In the genomic region with DNA sequence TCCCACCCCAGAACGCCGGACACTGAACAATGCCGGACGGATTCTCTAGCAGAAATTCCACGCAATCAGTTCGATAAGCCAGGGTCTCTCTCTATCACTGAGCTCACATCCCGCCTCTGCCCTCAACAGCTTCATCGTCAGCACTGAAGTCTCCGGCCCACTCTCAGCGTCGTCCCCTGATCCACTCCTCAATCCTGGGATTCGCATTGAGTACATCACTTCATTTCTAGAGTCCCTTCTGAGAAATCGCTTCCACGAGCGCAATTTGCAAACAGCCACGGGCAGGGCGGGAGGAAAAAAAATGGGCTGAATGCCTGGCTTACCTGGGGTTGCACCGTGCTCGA, we compare ENCODE assay signal across 1 cellular context.
TF ChIP-seq lines count a peak whose summit lies in the region.

No MANE protein-coding gene starts in this region.

TF ChIP-seq in K562, 482 proteins besides CTCF, POLR2A, EP300 and RAD21 (continued from another document and continues in another):
- no peak for TF ChIP-seq HDAC3 (IDR thresholded peaks at IDR 0.05; ENCODE audit: borderline replicate concordance, partially characterized antibody)
- TF ChIP-seq HSF4 (CRISPR knock-in tag; IDR thresholded peaks at IDR 0.05; ENCODE audit: borderline replicate concordance) = no peak
- TF ChIP-seq, protein P1, sequence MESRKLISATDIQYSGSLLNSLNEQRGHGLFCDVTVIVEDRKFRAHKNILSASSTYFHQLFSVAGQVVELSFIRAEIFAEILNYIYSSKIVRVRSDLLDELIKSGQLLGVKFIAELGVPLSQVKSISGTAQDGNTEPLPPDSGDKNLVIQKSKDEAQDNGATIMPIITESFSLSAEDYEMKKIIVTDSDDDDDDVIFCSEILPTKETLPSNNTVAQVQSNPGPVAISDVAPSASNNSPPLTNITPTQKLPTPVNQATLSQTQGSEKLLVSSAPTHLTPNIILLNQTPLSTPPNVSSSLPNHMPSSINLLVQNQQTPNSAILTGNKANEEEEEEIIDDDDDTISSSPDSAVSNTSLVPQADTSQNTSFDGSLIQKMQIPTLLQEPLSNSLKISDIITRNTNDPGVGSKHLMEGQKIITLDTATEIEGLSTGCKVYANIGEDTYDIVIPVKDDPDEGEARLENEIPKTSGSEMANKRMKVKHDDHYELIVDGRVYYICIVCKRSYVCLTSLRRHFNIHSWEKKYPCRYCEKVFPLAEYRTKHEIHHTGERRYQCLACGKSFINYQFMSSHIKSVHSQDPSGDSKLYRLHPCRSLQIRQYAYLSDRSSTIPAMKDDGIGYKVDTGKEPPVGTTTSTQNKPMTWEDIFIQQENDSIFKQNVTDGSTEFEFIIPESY (CRISPR knock-in tag; IDR thresholded peaks at IDR 0.05) = no peak
- TF ChIP-seq, protein P2, sequence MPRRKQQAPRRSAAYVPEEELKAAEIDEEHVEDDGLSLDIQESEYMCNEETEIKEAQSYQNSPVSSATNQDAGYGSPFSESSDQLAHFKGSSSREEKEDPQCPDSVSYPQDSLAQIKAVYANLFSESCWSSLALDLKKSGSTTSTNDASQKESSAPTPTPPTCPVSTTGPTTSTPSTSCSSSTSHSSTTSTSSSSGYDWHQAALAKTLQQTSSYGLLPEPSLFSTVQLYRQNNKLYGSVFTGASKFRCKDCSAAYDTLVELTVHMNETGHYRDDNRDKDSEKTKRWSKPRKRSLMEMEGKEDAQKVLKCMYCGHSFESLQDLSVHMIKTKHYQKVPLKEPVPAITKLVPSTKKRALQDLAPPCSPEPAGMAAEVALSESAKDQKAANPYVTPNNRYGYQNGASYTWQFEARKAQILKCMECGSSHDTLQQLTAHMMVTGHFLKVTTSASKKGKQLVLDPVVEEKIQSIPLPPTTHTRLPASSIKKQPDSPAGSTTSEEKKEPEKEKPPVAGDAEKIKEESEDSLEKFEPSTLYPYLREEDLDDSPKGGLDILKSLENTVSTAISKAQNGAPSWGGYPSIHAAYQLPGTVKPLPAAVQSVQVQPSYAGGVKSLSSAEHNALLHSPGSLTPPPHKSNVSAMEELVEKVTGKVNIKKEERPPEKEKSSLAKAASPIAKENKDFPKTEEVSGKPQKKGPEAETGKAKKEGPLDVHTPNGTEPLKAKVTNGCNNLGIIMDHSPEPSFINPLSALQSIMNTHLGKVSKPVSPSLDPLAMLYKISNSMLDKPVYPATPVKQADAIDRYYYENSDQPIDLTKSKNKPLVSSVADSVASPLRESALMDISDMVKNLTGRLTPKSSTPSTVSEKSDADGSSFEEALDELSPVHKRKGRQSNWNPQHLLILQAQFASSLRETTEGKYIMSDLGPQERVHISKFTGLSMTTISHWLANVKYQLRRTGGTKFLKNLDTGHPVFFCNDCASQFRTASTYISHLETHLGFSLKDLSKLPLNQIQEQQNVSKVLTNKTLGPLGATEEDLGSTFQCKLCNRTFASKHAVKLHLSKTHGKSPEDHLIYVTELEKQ (CRISPR knock-in tag; IDR thresholded peaks at IDR 0.05) = no peak
- no peak for TF ChIP-seq CHD4 (IDR thresholded peaks at IDR 0.05; ENCODE audit: insufficient read depth, insufficient replicate concordance, low read depth, low read length, poor library complexity, severe bottlenecking)
- TF ChIP-seq ZNF408 (CRISPR knock-in tag; IDR thresholded peaks at IDR 0.05; ENCODE audit: low read depth) = no peak
- TF ChIP-seq MBD2 (IDR thresholded peaks at IDR 0.05; ENCODE audit: borderline replicate concordance, low read depth) = no peak
- TF ChIP-seq ZNF79 (CRISPR knock-in tag; IDR thresholded peaks at IDR 0.05; ENCODE audit: low read depth) = no peak
- TF ChIP-seq, protein P3, sequence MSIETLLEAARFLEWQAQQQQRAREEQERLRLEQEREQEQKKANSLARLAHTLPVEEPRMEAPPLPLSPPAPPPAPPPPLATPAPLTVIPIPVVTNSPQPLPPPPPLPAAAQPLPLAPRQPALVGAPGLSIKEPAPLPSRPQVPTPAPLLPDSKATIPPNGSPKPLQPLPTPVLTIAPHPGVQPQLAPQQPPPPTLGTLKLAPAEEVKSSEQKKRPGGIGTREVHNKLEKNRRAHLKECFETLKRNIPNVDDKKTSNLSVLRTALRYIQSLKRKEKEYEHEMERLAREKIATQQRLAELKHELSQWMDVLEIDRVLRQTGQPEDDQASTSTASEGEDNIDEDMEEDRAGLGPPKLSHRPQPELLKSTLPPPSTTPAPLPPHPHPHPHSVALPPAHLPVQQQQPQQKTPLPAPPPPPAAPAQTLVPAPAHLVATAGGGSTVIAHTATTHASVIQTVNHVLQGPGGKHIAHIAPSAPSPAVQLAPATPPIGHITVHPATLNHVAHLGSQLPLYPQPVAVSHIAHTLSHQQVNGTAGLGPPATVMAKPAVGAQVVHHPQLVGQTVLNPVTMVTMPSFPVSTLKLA (conservative IDR thresholded peaks at IDR 0.05) = no peak
- no peak for TF ChIP-seq TAF7 (tag; IDR thresholded peaks at IDR 0.05)
- no peak for TF ChIP-seq TBL1XR1 (IDR thresholded peaks at IDR 0.05; ENCODE audit: low read length in 2 of 2)
- TF ChIP-seq, protein P4, sequence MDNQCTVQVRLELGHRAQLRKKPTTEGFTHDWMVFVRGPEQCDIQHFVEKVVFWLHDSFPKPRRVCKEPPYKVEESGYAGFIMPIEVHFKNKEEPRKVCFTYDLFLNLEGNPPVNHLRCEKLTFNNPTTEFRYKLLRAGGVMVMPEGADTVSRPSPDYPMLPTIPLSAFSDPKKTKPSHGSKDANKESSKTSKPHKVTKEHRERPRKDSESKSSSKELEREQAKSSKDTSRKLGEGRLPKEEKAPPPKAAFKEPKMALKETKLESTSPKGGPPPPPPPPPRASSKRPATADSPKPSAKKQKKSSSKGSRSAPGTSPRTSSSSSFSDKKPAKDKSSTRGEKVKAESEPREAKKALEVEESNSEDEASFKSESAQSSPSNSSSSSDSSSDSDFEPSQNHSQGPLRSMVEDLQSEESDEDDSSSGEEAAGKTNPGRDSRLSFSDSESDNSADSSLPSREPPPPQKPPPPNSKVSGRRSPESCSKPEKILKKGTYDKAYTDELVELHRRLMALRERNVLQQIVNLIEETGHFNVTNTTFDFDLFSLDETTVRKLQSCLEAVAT (IDR thresholded peaks at IDR 0.05) = 0 out of 4 replicates have a peak, but pooled peaks of 1 of the 2 experiments have one; percentile 9
- TF ChIP-seq, protein P5, sequence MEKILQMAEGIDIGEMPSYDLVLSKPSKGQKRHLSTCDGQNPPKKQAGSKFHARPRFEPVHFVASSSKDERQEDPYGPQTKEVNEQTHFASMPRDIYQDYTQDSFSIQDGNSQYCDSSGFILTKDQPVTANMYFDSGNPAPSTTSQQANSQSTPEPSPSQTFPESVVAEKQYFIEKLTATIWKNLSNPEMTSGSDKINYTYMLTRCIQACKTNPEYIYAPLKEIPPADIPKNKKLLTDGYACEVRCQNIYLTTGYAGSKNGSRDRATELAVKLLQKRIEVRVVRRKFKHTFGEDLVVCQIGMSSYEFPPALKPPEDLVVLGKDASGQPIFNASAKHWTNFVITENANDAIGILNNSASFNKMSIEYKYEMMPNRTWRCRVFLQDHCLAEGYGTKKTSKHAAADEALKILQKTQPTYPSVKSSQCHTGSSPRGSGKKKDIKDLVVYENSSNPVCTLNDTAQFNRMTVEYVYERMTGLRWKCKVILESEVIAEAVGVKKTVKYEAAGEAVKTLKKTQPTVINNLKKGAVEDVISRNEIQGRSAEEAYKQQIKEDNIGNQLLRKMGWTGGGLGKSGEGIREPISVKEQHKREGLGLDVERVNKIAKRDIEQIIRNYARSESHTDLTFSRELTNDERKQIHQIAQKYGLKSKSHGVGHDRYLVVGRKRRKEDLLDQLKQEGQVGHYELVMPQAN (IDR thresholded peaks at IDR 0.05; ENCODE audit: borderline replicate concordance) = no peak; the same call in 1 of the 2 replicates
- no peak for TF ChIP-seq SLC30A9 (CRISPR knock-in tag; IDR thresholded peaks at IDR 0.05)
- TF ChIP-seq, protein P6, sequence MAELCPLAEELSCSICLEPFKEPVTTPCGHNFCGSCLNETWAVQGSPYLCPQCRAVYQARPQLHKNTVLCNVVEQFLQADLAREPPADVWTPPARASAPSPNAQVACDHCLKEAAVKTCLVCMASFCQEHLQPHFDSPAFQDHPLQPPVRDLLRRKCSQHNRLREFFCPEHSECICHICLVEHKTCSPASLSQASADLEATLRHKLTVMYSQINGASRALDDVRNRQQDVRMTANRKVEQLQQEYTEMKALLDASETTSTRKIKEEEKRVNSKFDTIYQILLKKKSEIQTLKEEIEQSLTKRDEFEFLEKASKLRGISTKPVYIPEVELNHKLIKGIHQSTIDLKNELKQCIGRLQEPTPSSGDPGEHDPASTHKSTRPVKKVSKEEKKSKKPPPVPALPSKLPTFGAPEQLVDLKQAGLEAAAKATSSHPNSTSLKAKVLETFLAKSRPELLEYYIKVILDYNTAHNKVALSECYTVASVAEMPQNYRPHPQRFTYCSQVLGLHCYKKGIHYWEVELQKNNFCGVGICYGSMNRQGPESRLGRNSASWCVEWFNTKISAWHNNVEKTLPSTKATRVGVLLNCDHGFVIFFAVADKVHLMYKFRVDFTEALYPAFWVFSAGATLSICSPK (IDR thresholded peaks at IDR 0.05; ENCODE audit: borderline replicate concordance) = no peak
- no peak for TF ChIP-seq RFX5 (IDR thresholded peaks at IDR 0.05; ENCODE audit: low read depth, low read length)
- TF ChIP-seq ZC3H11A (IDR thresholded peaks at IDR 0.05; ENCODE audit: low read depth, low read length) = no peak
- peak; percentile 3 for TF ChIP-seq KAT2B (IDR thresholded peaks at IDR 0.05; ENCODE audit: low read depth, low read length)
- no peak for TF ChIP-seq MYNN (IDR thresholded peaks at IDR 0.05)
- TF ChIP-seq MYNN (CRISPR knock-in tag; IDR thresholded peaks at IDR 0.05) = no peak
- no peak for TF ChIP-seq NONO (IDR thresholded peaks at IDR 0.05; ENCODE audit: low read depth in 2 of 2, low read length in 1 of 2)
- TF ChIP-seq NFE2 (IDR thresholded peaks at IDR 0.05; ENCODE audit: low read depth) = no peak
- TF ChIP-seq SRSF1 (IDR thresholded peaks at IDR 0.05; ENCODE audit: low read depth, low read length) = no peak
- TF ChIP-seq, protein P7, sequence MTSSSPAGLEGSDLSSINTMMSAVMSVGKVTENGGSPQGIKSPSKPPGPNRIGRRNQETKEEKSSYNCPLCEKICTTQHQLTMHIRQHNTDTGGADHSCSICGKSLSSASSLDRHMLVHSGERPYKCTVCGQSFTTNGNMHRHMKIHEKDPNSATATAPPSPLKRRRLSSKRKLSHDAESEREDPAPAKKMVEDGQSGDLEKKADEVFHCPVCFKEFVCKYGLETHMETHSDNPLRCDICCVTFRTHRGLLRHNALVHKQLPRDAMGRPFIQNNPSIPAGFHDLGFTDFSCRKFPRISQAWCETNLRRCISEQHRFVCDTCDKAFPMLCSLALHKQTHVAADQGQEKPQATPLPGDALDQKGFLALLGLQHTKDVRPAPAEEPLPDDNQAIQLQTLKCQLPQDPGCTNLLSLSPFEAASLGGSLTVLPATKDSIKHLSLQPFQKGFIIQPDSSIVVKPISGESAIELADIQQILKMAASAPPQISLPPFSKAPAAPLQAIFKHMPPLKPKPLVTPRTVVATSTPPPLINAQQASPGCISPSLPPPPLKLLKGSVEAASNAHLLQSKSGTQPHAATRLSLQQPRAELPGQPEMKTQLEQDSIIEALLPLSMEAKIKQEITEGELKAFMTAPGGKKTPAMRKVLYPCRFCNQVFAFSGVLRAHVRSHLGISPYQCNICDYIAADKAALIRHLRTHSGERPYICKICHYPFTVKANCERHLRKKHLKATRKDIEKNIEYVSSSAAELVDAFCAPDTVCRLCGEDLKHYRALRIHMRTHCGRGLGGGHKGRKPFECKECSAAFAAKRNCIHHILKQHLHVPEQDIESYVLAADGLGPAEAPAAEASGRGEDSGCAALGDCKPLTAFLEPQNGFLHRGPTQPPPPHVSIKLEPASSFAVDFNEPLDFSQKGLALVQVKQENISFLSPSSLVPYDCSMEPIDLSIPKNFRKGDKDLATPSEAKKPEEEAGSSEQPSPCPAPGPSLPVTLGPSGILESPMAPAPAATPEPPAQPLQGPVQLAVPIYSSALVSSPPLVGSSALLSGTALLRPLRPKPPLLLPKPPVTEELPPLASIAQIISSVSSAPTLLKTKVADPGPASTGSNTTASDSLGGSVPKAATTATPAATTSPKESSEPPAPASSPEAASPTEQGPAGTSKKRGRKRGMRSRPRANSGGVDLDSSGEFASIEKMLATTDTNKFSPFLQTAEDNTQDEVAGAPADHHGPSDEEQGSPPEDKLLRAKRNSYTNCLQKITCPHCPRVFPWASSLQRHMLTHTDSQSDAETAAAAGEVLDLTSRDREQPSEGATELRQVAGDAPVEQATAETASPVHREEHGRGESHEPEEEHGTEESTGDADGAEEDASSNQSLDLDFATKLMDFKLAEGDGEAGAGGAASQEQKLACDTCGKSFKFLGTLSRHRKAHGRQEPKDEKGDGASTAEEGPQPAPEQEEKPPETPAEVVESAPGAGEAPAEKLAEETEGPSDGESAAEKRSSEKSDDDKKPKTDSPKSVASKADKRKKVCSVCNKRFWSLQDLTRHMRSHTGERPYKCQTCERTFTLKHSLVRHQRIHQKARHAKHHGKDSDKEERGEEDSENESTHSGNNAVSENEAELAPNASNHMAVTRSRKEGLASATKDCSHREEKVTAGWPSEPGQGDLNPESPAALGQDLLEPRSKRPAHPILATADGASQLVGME (CRISPR knock-in tag; IDR thresholded peaks at IDR 0.05) = no peak
- no peak for TF ChIP-seq KLF6 (CRISPR knock-in tag; IDR thresholded peaks at IDR 0.05; ENCODE audit: borderline replicate concordance)
- TF ChIP-seq EHMT2 (IDR thresholded peaks at IDR 0.05) = no peak
- no peak for TF ChIP-seq KDM2B (CRISPR knock-in tag; IDR thresholded peaks at IDR 0.05)
- no peak for TF ChIP-seq ZFX (CRISPR knock-in tag; IDR thresholded peaks at IDR 0.05)
- TF ChIP-seq, protein P8, sequence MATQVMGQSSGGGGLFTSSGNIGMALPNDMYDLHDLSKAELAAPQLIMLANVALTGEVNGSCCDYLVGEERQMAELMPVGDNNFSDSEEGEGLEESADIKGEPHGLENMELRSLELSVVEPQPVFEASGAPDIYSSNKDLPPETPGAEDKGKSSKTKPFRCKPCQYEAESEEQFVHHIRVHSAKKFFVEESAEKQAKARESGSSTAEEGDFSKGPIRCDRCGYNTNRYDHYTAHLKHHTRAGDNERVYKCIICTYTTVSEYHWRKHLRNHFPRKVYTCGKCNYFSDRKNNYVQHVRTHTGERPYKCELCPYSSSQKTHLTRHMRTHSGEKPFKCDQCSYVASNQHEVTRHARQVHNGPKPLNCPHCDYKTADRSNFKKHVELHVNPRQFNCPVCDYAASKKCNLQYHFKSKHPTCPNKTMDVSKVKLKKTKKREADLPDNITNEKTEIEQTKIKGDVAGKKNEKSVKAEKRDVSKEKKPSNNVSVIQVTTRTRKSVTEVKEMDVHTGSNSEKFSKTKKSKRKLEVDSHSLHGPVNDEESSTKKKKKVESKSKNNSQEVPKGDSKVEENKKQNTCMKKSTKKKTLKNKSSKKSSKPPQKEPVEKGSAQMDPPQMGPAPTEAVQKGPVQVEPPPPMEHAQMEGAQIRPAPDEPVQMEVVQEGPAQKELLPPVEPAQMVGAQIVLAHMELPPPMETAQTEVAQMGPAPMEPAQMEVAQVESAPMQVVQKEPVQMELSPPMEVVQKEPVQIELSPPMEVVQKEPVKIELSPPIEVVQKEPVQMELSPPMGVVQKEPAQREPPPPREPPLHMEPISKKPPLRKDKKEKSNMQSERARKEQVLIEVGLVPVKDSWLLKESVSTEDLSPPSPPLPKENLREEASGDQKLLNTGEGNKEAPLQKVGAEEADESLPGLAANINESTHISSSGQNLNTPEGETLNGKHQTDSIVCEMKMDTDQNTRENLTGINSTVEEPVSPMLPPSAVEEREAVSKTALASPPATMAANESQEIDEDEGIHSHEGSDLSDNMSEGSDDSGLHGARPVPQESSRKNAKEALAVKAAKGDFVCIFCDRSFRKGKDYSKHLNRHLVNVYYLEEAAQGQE (CRISPR knock-in tag; IDR thresholded peaks at IDR 0.05; ENCODE audit: low read depth) = no peak
